8 cellular contexts compared by ENCODE assay signal in the genomic region with DNA sequence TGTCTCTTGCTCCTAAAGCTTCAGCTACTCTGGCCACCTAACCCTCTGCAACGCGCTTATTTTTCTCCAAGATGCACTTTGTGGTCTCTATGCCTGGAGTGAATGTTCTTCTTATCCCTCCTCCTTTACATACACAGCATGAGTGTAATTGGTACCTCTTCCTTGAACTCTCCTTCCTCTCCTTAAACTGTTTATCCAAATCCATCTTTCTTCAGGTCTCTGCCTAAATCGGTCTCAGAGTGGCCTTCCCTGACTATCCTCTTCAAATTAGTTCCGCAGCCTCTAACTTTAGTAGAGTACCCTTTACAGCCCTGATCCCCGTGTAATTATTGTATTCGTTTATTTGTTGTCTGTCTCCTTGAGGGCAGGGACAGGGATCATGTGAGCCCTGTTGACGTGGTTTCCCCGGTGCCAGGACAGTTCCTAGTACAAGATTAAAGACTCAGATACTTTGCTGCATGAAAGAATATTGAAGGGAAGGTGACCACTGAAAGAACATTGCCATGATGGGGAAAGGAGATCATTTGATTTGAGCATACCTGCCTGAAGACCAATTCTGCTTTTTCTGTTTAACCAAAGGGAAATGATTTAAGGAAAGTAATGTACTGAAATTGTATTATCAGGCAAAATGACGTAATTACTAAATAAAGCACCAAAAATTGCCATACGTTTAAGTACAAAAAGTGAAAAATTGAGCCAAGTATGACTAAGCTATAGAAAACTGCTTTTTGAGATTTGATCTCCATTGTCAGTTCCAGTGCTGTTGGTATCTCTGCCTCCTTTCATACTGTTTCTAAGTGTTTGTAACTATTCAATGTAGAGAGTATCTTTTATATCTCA. TPM values are rescaled to one million over a fixed set of nuclear protein-coding genes. Genes with fewer than 3 reads are reported as not detected.
DNase-seq lines count a peak whose midpoint lies in the region; ATAC-seq lines count a peak whose summit lies in the region.

No MANE protein-coding gene starts in this region.

- H3K36me3 Mint-ChIP-seq in activated naive CD4-positive, alpha-beta T cell treated with anti-CD3 and anti-CD28 coated beads for 36 hours (ENCODE audit: low read depth): peaks cover 45% of the 10 kb centered on the region

- ATAC-seq in HG02970 (IDR thresholded peaks at IDR 0.05; ENCODE audit: low FRiP score, unreplicated experiment): no peak

- H3K9me3 ChIP-seq in ectodermal cell (ENCODE audit: control insufficient read depth, low read length) (no peaks in the 10 kb centered on the region), muscle layer of colon (ENCODE audit: low read length) (no peaks in the 10 kb centered on the region)

- H3K4me1 ChIP-seq in ectodermal cell (ENCODE audit: control insufficient read depth, insufficient read depth, low read length): peaks cover 18% of the 10 kb centered on the region
- peaks cover 31% of the 10 kb centered on the region for H3K4me1 ChIP-seq in muscle layer of colon (ENCODE audit: insufficient read depth, low read length)

- H3K36me3 ChIP-seq in ectodermal cell (ENCODE audit: control insufficient read depth, insufficient read depth, low read length): peaks cover 7% of the 10 kb centered on the region
- H3K36me3 ChIP-seq in muscle layer of colon (ENCODE audit: insufficient read depth, low read length): no peaks in the 10 kb centered on the region

- peak overlapping the region; percentile 99 for H3K27ac ChIP-seq in ectodermal cell (ENCODE audit: insufficient read depth, low read depth, low read length, poor library complexity, severe bottlenecking)
- H3K27ac ChIP-seq in muscle layer of colon (ENCODE audit: low read depth, low read length): peak overlapping the region; percentile 99

- H3K27ac Mint-ChIP-seq in activated naive CD4-positive, alpha-beta T cell treated with anti-CD3 and anti-CD28 coated beads for 36 hours: peak overlapping the region; percentile 100

- peak; percentile 19 for DNase-seq in activated naive CD4-positive, alpha-beta T cell treated with anti-CD3 and anti-CD28 coated beads for 36 hours
- DNase-seq in activated naive CD4-positive, alpha-beta T cell (lab: John Stamatoyannopoulos, UW): no peak
- DNase-seq in RPMI7951 (ENCODE audit: low read depth): peak; percentile 44
- DNase-seq in H4 (ENCODE audit: low spot score): no peak
- DNase-seq in NCI-H1048 (lab: John Stamatoyannopoulos, UW): no peak

- intact Hi-C loops in activated naive CD4-positive, alpha-beta T cell treated with anti-CD3 and anti-CD28 coated beads for 36 hours (cut with micrococcal nuclease): loop anchor here (2.0 to 5.0 kb wide), 2 partner anchors 607 to 817 kb away; partner anchors contain the start of genes CNPPD1 and DNPEP

- WGBS in ectodermal cell, 2 experiments: 2 to 10% methylated on average over 9 to 10 of the region's 10 CpGs

- H3K27me3 Mint-ChIP-seq in activated naive CD4-positive, alpha-beta T cell treated with anti-CD3 and anti-CD28 coated beads for 36 hours (ENCODE audit: low read depth): no peaks in the 10 kb centered on the region

- peak overlapping the region; percentile 91 for H3K4me3 Mint-ChIP-seq in activated naive CD4-positive, alpha-beta T cell treated with anti-CD3 and anti-CD28 coated beads for 36 hours

- no peaks in the 10 kb centered on the region for H3K9me3 Mint-ChIP-seq in activated naive CD4-positive, alpha-beta T cell treated with anti-CD3 and anti-CD28 coated beads for 36 hours

- H3K27me3 ChIP-seq in ectodermal cell (ENCODE audit: control insufficient read depth, insufficient read depth, low read length, poor library complexity, severe bottlenecking) (no peaks in the 10 kb centered on the region), muscle layer of colon (ENCODE audit: control insufficient read depth in 1 of 2, insufficient read depth in 2 of 2, low read length in 2 of 2) (no peaks in the 10 kb centered on the region)

- H3K4me1 Mint-ChIP-seq in activated naive CD4-positive, alpha-beta T cell treated with anti-CD3 and anti-CD28 coated beads for 36 hours (ENCODE audit: low read depth): peaks cover 56% of the 10 kb centered on the region

- H3K9ac ChIP-seq in muscle layer of colon (ENCODE audit: low read length): peak overlapping the region; percentile 90

- H3K4me3 ChIP-seq in ectodermal cell (ENCODE audit: insufficient read depth, low read depth, low read length) (peak overlapping the region; percentile 93), muscle layer of colon (ENCODE audit: low read depth in 1 of 2, low read length in 2 of 2) (peak overlapping the region; percentile 75 to 92)

- CTCF ChIA-PET in activated naive CD4-positive, alpha-beta T cell treated with anti-CD3 and anti-CD28 coated beads for 36 hours (lab: Charles Lee): interaction anchor here (0.6 to 1.6 kb wide), 3 partner anchors 41 to 163 kb away, joined by 3 to 6 read pairs (median 3); no protein-coding TSS in a partner anchor

RNA-seq across cellular contexts. Expression of gene CNOT9, which starts 1.2 kb away (rescaled TPM):
- total RNA-seq in activated naive CD4-positive, alpha-beta T cell treated with anti-CD3 and anti-CD28 coated beads for 36 hours: 10 to 100 TPM; 74.3 to 78.6 TPM
- 90.0 and 100 TPM in 2 replicates for total RNA-seq in RPMI7951 (2014; rRNA removed; shearing (Covaris generic))
- polyA plus RNA-seq in ectodermal cell (2013, experiment 1 of 4): 89.6 TPM
- 88.7 TPM for polyA plus RNA-seq in ectodermal cell (2013, experiment 2 of 4)
- polyA plus RNA-seq in ectodermal cell (2013, experiment 3 of 4): 72.1 TPM
- 70.0 TPM for polyA plus RNA-seq in ectodermal cell (2013, experiment 4 of 4)
- total RNA-seq in H4 (2014; rRNA removed; shearing (Covaris generic)): 111 and 119 TPM in 2 replicates

RNA-seq across cellular contexts. Expression of gene USP37, which starts 1.7 kb away (rescaled TPM):
- total RNA-seq in activated naive CD4-positive, alpha-beta T cell treated with anti-CD3 and anti-CD28 coated beads for 36 hours: 10 to 100 TPM; 21.7 to 23.2 TPM
- 12.0 and 12.3 TPM in 2 replicates for total RNA-seq in RPMI7951 (2014; rRNA removed; shearing (Covaris generic))
- 16.0 TPM for polyA plus RNA-seq in ectodermal cell (2013, experiment 1 of 4)
- polyA plus RNA-seq in ectodermal cell (2013, experiment 2 of 4): 18.1 TPM
- 14.3 TPM for polyA plus RNA-seq in ectodermal cell (2013, experiment 3 of 4)
- polyA plus RNA-seq in ectodermal cell (2013, experiment 4 of 4): 16.5 TPM
- 7.6 and 14.7 TPM in 2 replicates for total RNA-seq in H4 (2014; rRNA removed; shearing (Covaris generic))

RNA-seq across cellular contexts. Expression of gene PLCD4, which starts 37.8 kb away (rescaled TPM):
- total RNA-seq in activated naive CD4-positive, alpha-beta T cell treated with anti-CD3 and anti-CD28 coated beads for 36 hours: under 1 TPM; 0.19 to 0.49 TPM
- total RNA-seq in RPMI7951 (2014; rRNA removed; shearing (Covaris generic)): 8.5 and 10.2 TPM in 2 replicates
- polyA plus RNA-seq in ectodermal cell (2013, experiment 1 of 4): 1.2 TPM
- polyA plus RNA-seq in ectodermal cell (2013, experiment 2 of 4): 1.1 TPM
- polyA plus RNA-seq in ectodermal cell (2013, experiment 3 of 4): 1.5 TPM
- polyA plus RNA-seq in ectodermal cell (2013, experiment 4 of 4): 1.9 TPM
- total RNA-seq in H4 (2014; rRNA removed; shearing (Covaris generic)): 0.29 and 1.3 TPM in 2 replicates

Comparison
In these comparisons a context has a peak if more than half of its experiments do, and no peak if none do; other contexts are left out.
1. DNase-seq: peak in activated naive CD4-positive, alpha-beta T cell treated with anti-CD3 and anti-CD28 coated beads for 36 hours (single experiment) and RPMI7951 (single experiment); none in activated naive CD4-positive, alpha-beta T cell (0 of 4), H4 (single experiment) and NCI-H1048 (single experiment).